8 cellular contexts compared by ENCODE assay signal in the genomic region with DNA sequence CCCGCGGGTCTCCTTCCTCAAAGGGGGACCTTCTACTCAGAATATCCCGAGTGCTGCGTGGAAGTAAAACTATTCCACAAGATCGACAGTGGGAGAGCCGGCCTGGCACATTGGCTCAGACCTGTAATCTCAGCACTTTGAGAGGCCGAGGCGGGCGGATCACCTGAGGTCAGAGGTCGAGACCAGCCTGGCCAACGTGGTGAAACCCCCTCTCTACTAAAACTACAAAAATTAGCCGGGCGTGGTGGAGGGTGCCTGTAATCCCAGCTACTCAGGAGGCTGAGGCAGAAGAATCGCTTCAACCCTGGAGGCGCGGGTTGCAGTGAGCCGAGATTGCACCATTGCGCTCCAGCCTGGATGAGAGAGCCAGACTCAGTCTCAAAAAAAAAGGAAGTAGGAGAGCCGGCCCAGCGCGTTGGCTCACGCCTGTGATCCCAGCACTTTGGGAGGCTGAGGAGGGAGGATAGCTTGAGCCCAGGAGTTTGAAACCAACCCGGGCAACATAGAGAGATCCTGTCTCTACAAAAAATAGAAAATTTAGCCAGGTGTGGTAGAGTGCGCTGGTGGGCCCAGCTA. TPM values are rescaled to one million over a fixed set of nuclear protein-coding genes. Genes with fewer than 3 reads are reported as not detected.
DNase-seq lines count a peak whose midpoint lies in the region; ATAC-seq and TF ChIP-seq lines count a peak whose summit lies in the region.
"Not testable (repeated sequence)": the region's sequence is repeated elsewhere in the genome, so short reads cannot be mapped to it uniquely, and the experiment has no call there.

No MANE protein-coding gene starts in this region.

- not testable (repeated sequence) for H3K36me3 Mint-ChIP-seq in GM23338 (ENCODE audit: low read depth); stimulated activated naive B cell treated with anti-CD40 and anti-IgM and Interleukin-4, amounts not matched to agents 10 μg/mL and 1 μg/mL and 100 μg/mL, for 72 hours

- H3K4me1 Mint-ChIP-seq in GM23338; stimulated activated naive B cell treated with anti-CD40 and anti-IgM and Interleukin-4, amounts not matched to agents 10 μg/mL and 1 μg/mL and 100 μg/mL, for 72 hours: not testable (repeated sequence)

- 97% methylated on average over 13 of the region's 24 CpGs for WGBS in esophagus muscularis mucosa

- not testable (repeated sequence) for H3K27me3 ChIP-seq in GM23338 (ENCODE audit: insufficient read depth); breast epithelium; right atrium auricular region; osteoblast (ENCODE audit: insufficient read depth, low read length); vagina
- peaks cover 0 to 11% (median 0%) of the 10 kb centered on the region in 4 donors for H3K27me3 ChIP-seq in esophagus muscularis mucosa

- not testable (repeated sequence) for TF ChIP-seq POLR2A in breast epithelium (IDR thresholded peaks at IDR 0.05); esophagus muscularis mucosa (IDR thresholded peaks at IDR 0.05; ENCODE audit: low read depth); vagina (IDR thresholded peaks at IDR 0.05)

- not testable (repeated sequence) for H3K9me2 ChIP-seq in GM23338 (ENCODE audit: insufficient read depth)

- not testable (repeated sequence) for H3K36me3 ChIP-seq in GM23338 (ENCODE audit: insufficient read depth); breast epithelium; esophagus muscularis mucosa; right atrium auricular region; osteoblast (ENCODE audit: insufficient read depth, low read length); vagina

- H4K20me1 ChIP-seq in GM23338 (replicated peaks; ENCODE audit: insufficient read depth); osteoblast (ENCODE audit: insufficient read depth, low read length): not testable (repeated sequence)

- H3K27ac Mint-ChIP-seq in GM23338: not testable (repeated sequence)
- H3K27ac Mint-ChIP-seq in stimulated activated naive B cell treated with anti-CD40 and anti-IgM and Interleukin-4, amounts not matched to agents 10 μg/mL and 1 μg/mL and 100 μg/mL, for 72 hours: peak overlapping the region; percentile 71

- not testable (repeated sequence) for H3K4me3 Mint-ChIP-seq in GM23338
- peak overlapping the region in 1 of 2 donors; percentile 43 for H3K4me3 Mint-ChIP-seq in stimulated activated naive B cell treated with anti-CD40 and anti-IgM and Interleukin-4, amounts not matched to agents 10 μg/mL and 1 μg/mL and 100 μg/mL, for 72 hours

- not testable (repeated sequence) for ATAC-seq in GM23338; stimulated activated naive B cell treated with anti-CD40 and anti-IgM and Interleukin-4, amounts not matched to agents 10 μg/mL and 1 μg/mL and 100 μg/mL, for 72 hours (replicated peaks)

- H3K9me3 ChIP-seq in breast epithelium: peaks cover 12 to 14% of the 10 kb centered on the region in 2 donors
- peaks cover 0 to 18% (median 11%) of the 10 kb centered on the region in 4 donors for H3K9me3 ChIP-seq in esophagus muscularis mucosa
- H3K9me3 ChIP-seq in right atrium auricular region: peaks cover 0 to 17% of the 10 kb centered on the region in 2 donors
- H3K9me3 ChIP-seq in osteoblast (ENCODE audit: low read depth, low read length); vagina: not testable (repeated sequence)

- H2AFZ ChIP-seq in GM23338: peak overlapping the region; percentile 96
- not testable (repeated sequence) for H2AFZ ChIP-seq in osteoblast (ENCODE audit: low read length)

- not testable (repeated sequence) for DNase-seq in GM23338 (ENCODE audit: low spot score); breast epithelium (ENCODE audit: low spot score in 2 of 2); esophagus muscularis mucosa (ENCODE audit: extremely low spot score); right atrium auricular region (ENCODE audit: low spot score); osteoblast (ENCODE audit: insufficient read length, low spot score, missing footprints); stimulated activated naive B cell treated with anti-CD40 and anti-IgM and Interleukin-4, amounts not matched to agents 10 μg/mL and 1 μg/mL and 100 μg/mL, for 72 hours; vagina (ENCODE audit: extremely low spot score in 2 of 2)

- not testable (repeated sequence) for H3F3A ChIP-seq in GM23338 (replicated peaks; ENCODE audit: low read depth)

- peaks cover 15% of the 10 kb centered on the region for H3K9me3 Mint-ChIP-seq in GM23338
- H3K9me3 Mint-ChIP-seq in stimulated activated naive B cell treated with anti-CD40 and anti-IgM and Interleukin-4, amounts not matched to agents 10 μg/mL and 1 μg/mL and 100 μg/mL, for 72 hours: not testable (repeated sequence)

- not testable (repeated sequence) for H3K4me1 ChIP-seq in GM23338 (ENCODE audit: insufficient read depth); breast epithelium; right atrium auricular region; osteoblast (ENCODE audit: insufficient read depth, low read length); vagina
- H3K4me1 ChIP-seq in esophagus muscularis mucosa: peaks cover 0 to 11% (median 10%) of the 10 kb centered on the region in 4 donors

- H3K4me2 ChIP-seq in GM23338: peak overlapping the region; percentile 75
- peak overlapping the region; percentile 45 for H3K4me2 ChIP-seq in osteoblast (ENCODE audit: insufficient read depth, low read length)

- H3K4me3 ChIP-seq in GM23338 (peak overlapping the region; percentile 38), breast epithelium (peak overlapping the region in 2 of 3 donors; percentile 33 to 60), esophagus muscularis mucosa (peak overlapping the region; percentile 42 to 53 (median 43)), right atrium auricular region (peak overlapping the region; percentile 6 to 27), osteoblast (ENCODE audit: insufficient read depth, low read length) (peak overlapping the region; percentile 40), vagina (peak overlapping the region; percentile 18 to 35)

- not testable (repeated sequence) for TF ChIP-seq CTCF in GM23338 (conservative IDR thresholded peaks at IDR 0.05; ENCODE audit: low read depth in 2 of 2); breast epithelium (IDR thresholded peaks at IDR 0.05); esophagus muscularis mucosa (IDR thresholded peaks at IDR 0.05); right atrium auricular region (IDR thresholded peaks at IDR 0.05); osteoblast (IDR thresholded peaks at IDR 0.05; ENCODE audit: extremely low read depth, low read depth, low read length); vagina (IDR thresholded peaks at IDR 0.05)
- 0 out of 2 replicates have a peak, but pooled peaks have one; percentile 4 for TF ChIP-seq CTCF in VCaP (conservative IDR thresholded peaks at IDR 0.05)

- not testable (repeated sequence) for H3K79me2 ChIP-seq in GM23338 (replicated peaks; ENCODE audit: insufficient read depth); osteoblast (ENCODE audit: insufficient read depth, low read length)

- not testable (repeated sequence) for H3K27me3 Mint-ChIP-seq in GM23338 (ENCODE audit: insufficient read depth, low read depth, poor library complexity)
- peaks cover 35 to 65% of the 10 kb centered on the region in 2 donors for H3K27me3 Mint-ChIP-seq in stimulated activated naive B cell treated with anti-CD40 and anti-IgM and Interleukin-4, amounts not matched to agents 10 μg/mL and 1 μg/mL and 100 μg/mL, for 72 hours

- not testable (repeated sequence) for TF ChIP-seq EP300 in esophagus muscularis mucosa (IDR thresholded peaks at IDR 0.05)

- intact Hi-C loops in breast epithelium (cut with DNase I; ENCODE audit: low total_unique reads); esophagus muscularis mucosa (cut with DNase I); vagina (cut with DNase I): not testable (repeated sequence)

- H3K27ac ChIP-seq in GM23338 (ENCODE audit: low read depth); breast epithelium; esophagus muscularis mucosa (replicated peaks in 1 of 4); osteoblast (ENCODE audit: low read depth, low read length); vagina: not testable (repeated sequence)
- peak overlapping the region; percentile 58 for H3K27ac ChIP-seq in VCaP
- H3K27ac ChIP-seq in right atrium auricular region: peak overlapping the region in 1 of 2 donors; percentile 25

RNA-seq across cellular contexts. Expression of a gene that starts 47.5 kb away (rescaled TPM):
- total RNA-seq in GM23338 (2014; rRNA removed; shearing (Covaris generic)): 11.1 and 11.5 TPM in 2 replicates
- 2.3 and 4.2 TPM in 2 replicates for polyA plus RNA-seq in GM23338 (2016; fragmentation: Nextera tagmentation; extraction: Ambion mirVana)
- not detected for total RNA-seq in breast epithelium
- total RNA-seq in esophagus muscularis mucosa: under 1 TPM in 3 of 4 donors, not detected in 1; 0.13 to 0.17 (median 0.17) TPM
- total RNA-seq in right atrium auricular region: not detected
- under 0.01 TPM in 1 of 2 replicates, not detected in the other for total RNA-seq in osteoblast
- not detected for total RNA-seq in vagina

RNA-seq across cellular contexts. Expression of a gene that starts 48.2 kb away (rescaled TPM):
- 48.9 and 54.3 TPM in 2 replicates for total RNA-seq in GM23338 (2014; rRNA removed; shearing (Covaris generic))
- 32.8 and 34.4 TPM in 2 replicates for polyA plus RNA-seq in GM23338 (2016; fragmentation: Nextera tagmentation; extraction: Ambion mirVana)
- 10 to 100 TPM; 31.8 to 42.9 (median 37.5) TPM for total RNA-seq in breast epithelium
- total RNA-seq in esophagus muscularis mucosa: 10 to 100 TPM; 14.1 to 27.3 (median 21.1) TPM
- 10 to 100 TPM; 47.6 to 52.0 TPM for total RNA-seq in right atrium auricular region
- total RNA-seq in osteoblast: 47.1 and 47.4 TPM in 2 replicates
- 25.8 TPM for total RNA-seq in vagina

Comparison
In these comparisons a context has a peak if more than half of its experiments do, and no peak if none do; other contexts are left out.
1. RNA of a gene that starts 47.5 kb away (total RNA-seq): 11.1 to 11.5 TPM in GM23338; 0.13 to 0.17 TPM in esophagus muscularis mucosa, not detected in breast epithelium, not detected in right atrium auricular region, under 0.01 TPM in osteoblast and not detected in vagina (single experiment); every median in the first group is over 10 times any median in the second.
2. Peak in every context shown above with its lines, with median percentiles within 50 percentile points of each other: H3K4me3 ChIP-seq.